Comparison of ENCODE assay signal across 27 cellular contexts in genomic region chr15:98957655-98958054, GRCh38. TPM values are rescaled to one million over a fixed set of nuclear protein-coding genes. Genes with fewer than 3 reads are reported as not detected.
"Had no signal": no experiment of that assay in that cellular context is flagged by ENCODE, and none has a peak within 500 bp of the region (broad histone marks: within the 10 kb centered on the region; RNA-seq: fewer than 3 reads in every experiment).

No MANE protein-coding gene starts in this region.

- DNase-seq: activated CD4-positive, alpha-beta T cell treated with anti-CD3 and anti-CD28 coated beads, Interleukin-2, amount 10 ng/mL, durations not matched to agents 24 days and 14 days; activated CD8-positive, alpha-beta T cell treated with anti-CD3 and anti-CD28 coated beads for 36 hours; activated naive CD4-positive, alpha-beta T cell treated with Interleukin-2 at 50 U/mL for 16 hours; activated naive CD8-positive, alpha-beta T cell treated with anti-CD3 and anti-CD28 coated beads, Interleukin-2, amount 10 ng/mL, durations not matched to agents 7 days and 5 days; activated T-cell treated with anti-CD3 and anti-CD28 coated beads, Interleukin-2, amount 50 U/mL, for 24 hours; amygdala; body of pancreas; caudate nucleus; dorsolateral prefrontal cortex; foreskin keratinocyte; kidney; midbrain; ovary; right lobe of liver; small intestine; stimulated activated CD4-positive, alpha-beta T cell treated with anti-CD3 and anti-CD28 coated beads, Interleukin-15, amount 100 ng/mL, for 24 hours; stimulated activated CD4-positive, alpha-beta T cell treated with anti-CD3 and anti-CD28 coated beads, Interleukin-2, amount 100 ng/mL, for 48 hours; T1000; transverse colon had no signal

- H3K4me1 Mint-ChIP-seq: neural progenitor cell had no signal

- H3K36me3 ChIP-seq: ovary had no signal

- H3K9me3 ChIP-seq: body of pancreas, ovary, right lobe of liver, transverse colon, vagina had no signal

- H3K4me3 Mint-ChIP-seq: activated CD4-positive, alpha-beta T cell treated with anti-CD3 and anti-CD28 coated beads, Interleukin-2, amount 10 ng/mL, durations not matched to agents 24 days and 14 days; activated CD8-positive, alpha-beta T cell treated with anti-CD3 and anti-CD28 coated beads for 36 hours; activated naive CD8-positive, alpha-beta T cell treated with anti-CD3 and anti-CD28 coated beads, Interleukin-2, amount 10 ng/mL, durations not matched to agents 7 days and 5 days; activated T-cell treated with anti-CD3 and anti-CD28 coated beads, Interleukin-2, amount 50 U/mL, for 24 hours; neural progenitor cell; stimulated activated naive CD8-positive, alpha-beta T cell treated with anti-CD3 and anti-CD28 coated beads, Interleukin-15, Interleukin-2, amounts not matched to agents 100 ng/mL and 50 ng/mL, for 24 hours had no signal

- H3K27me3 ChIP-seq: body of pancreas, dorsolateral prefrontal cortex, foreskin keratinocyte, neural progenitor cell, ovary, right lobe of liver, transverse colon, vagina had no signal

- H3K27me3 Mint-ChIP-seq: activated CD4-positive, alpha-beta T cell treated with anti-CD3 and anti-CD28 coated beads, Interleukin-2, amount 10 ng/mL, durations not matched to agents 24 days and 14 days; activated CD8-positive, alpha-beta T cell treated with anti-CD3 and anti-CD28 coated beads for 36 hours; activated naive CD8-positive, alpha-beta T cell treated with anti-CD3 and anti-CD28 coated beads, Interleukin-2, amount 10 ng/mL, durations not matched to agents 7 days and 5 days; activated T-cell treated with anti-CD3 and anti-CD28 coated beads, Interleukin-2, amount 50 U/mL, for 24 hours; stimulated activated naive CD8-positive, alpha-beta T cell treated with anti-CD3 and anti-CD28 coated beads, Interleukin-15, Interleukin-2, amounts not matched to agents 100 ng/mL and 50 ng/mL, for 24 hours had no signal

- H3K27ac ChIP-seq: body of pancreas, foreskin keratinocyte, neural progenitor cell, ovary, right lobe of liver, transverse colon, vagina had no signal

- ATAC-seq: activated CD8-positive, alpha-beta T cell treated with anti-CD3 and anti-CD28 coated beads for 36 hours; body of pancreas; foreskin keratinocyte; left lobe of liver; right lobe of liver had no signal

- H3K27ac Mint-ChIP-seq: activated CD4-positive, alpha-beta T cell treated with anti-CD3 and anti-CD28 coated beads, Interleukin-2, amount 10 ng/mL, durations not matched to agents 24 days and 14 days; activated CD8-positive, alpha-beta T cell treated with anti-CD3 and anti-CD28 coated beads for 36 hours; activated naive CD8-positive, alpha-beta T cell treated with anti-CD3 and anti-CD28 coated beads, Interleukin-2, amount 10 ng/mL, durations not matched to agents 7 days and 5 days; activated T-helper 2 cell treated with anti-CD3 and anti-CD28 coated beads, Interferon-gamma antibody, Interleukin-2, Interleukin-4, amounts not matched to agents 10 μg/mL and 5 μg/mL and 100 μg/mL, durations not matched to agents 14 hours and 24 hours and 36 hours; neural progenitor cell; stimulated activated naive CD8-positive, alpha-beta T cell treated with anti-CD3 and anti-CD28 coated beads, Interleukin-15, Interleukin-2, amounts not matched to agents 100 ng/mL and 50 ng/mL, for 24 hours had no signal

- H3K4me2 ChIP-seq: neural progenitor cell had no signal

- H2AFZ ChIP-seq: neural progenitor cell had no signal

- H3K4me1 ChIP-seq: foreskin keratinocyte, neural progenitor cell had no signal

- H3K9ac ChIP-seq: neural progenitor cell had no signal

- H3K4me3 ChIP-seq: body of pancreas, dorsolateral prefrontal cortex, lung, neural progenitor cell, ovary, right lobe of liver, transverse colon, vagina had no signal

RNA-seq across cellular contexts. Expression of gene PGPEP1L, which starts 49.9 kb away (rescaled TPM):
- total RNA-seq: activated CD4-positive, alpha-beta T cell treated with anti-CD3 and anti-CD28 coated beads, Interleukin-2, amount 10 ng/mL, durations not matched to agents 24 days and 14 days; activated CD8-positive, alpha-beta T cell treated with anti-CD3 and anti-CD28 coated beads for 36 hours; activated naive CD8-positive, alpha-beta T cell treated with anti-CD3 and anti-CD28 coated beads, Interleukin-2, amount 10 ng/mL, durations not matched to agents 7 days and 5 days; activated T-helper 2 cell treated with anti-CD3 and anti-CD28 coated beads, Interferon-gamma antibody, Interleukin-2, Interleukin-4, amounts not matched to agents 10 μg/mL and 5 μg/mL and 100 μg/mL, durations not matched to agents 14 hours and 24 hours and 36 hours; body of pancreas; epithelial cell of proximal tubule; fibroblast of lung; foreskin keratinocyte; left lobe of liver; ovary; right lobe of liver; transverse colon; vagina had no signal
